22 cellular contexts compared by ENCODE assay signal in the genomic region with DNA sequence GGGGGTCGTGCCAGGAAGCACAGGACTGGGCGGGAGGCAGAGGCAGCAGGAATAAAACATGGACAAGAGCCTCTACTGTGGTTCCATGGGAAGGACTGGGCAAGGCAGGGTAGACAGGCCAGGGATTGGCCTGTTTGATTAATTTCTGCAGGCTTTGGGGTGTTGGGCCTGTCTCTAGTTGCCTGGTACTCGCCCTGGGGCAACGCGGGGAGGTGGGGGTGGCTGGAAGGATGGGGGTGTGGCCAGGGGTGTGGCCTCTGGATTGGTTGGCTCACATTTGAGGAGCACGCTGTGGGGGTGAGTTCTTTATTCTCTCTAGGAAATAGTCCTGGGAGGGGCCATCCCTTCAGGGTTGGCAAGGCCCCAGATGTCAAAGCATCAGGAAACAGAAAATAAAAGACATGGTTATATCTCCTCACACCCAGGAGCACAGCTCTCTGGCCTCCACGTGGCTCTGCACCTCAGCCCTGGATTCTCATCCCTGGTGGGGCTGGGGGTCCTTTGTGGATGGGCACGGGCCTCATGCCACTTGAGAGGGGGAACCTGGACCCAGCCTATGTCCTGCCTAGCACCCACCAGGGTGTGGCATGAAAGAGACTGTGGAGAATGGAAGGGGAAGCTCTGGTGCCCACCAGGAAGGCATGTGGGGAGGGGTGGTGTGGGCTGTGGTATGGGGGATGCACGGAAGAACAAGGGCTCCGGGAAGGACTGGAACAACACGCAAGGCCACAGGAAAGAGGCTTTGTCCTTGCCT.
DNase-seq lines count a peak whose midpoint lies in the region; ATAC-seq and TF ChIP-seq lines count a peak whose summit lies in the region.
"Had no signal": no experiment of that assay in that cellular context is flagged by ENCODE, and none has a peak within 500 bp of the region (broad histone marks: within the 10 kb centered on the region; RNA-seq: fewer than 3 reads in every experiment).

No MANE protein-coding gene starts in this region.

- peaks cover 4% of the 10 kb centered on the region for H3K27me3 Mint-ChIP-seq in T-helper 2 cell treated with Interferon-gamma antibody and Interleukin-4, amounts not matched to agents 5 μg/mL and 100 μg/mL, for 36 hours (ENCODE audit: low read depth)
- H3K27me3 Mint-ChIP-seq in progenitor cell of endocrine pancreas: peaks cover 40% of the 10 kb centered on the region

- TF ChIP-seq POLR2A in lower leg skin (IDR thresholded peaks at IDR 0.05): no peak

- no peak overlapping the region for H3K4me3 ChIP-seq in right atrium auricular region
- no peak overlapping the region for H3K4me3 ChIP-seq in coronary artery
- no peak overlapping the region for H3K4me3 ChIP-seq in lower leg skin (ENCODE audit: low read depth, poor library complexity, severe bottlenecking)
- H3K4me3 ChIP-seq: dorsolateral prefrontal cortex had no signal

- H3K4me3 Mint-ChIP-seq in T-helper 2 cell treated with Interferon-gamma antibody and Interleukin-4, amounts not matched to agents 5 μg/mL and 100 μg/mL, for 36 hours: no peak overlapping the region
- no peak overlapping the region for H3K4me3 Mint-ChIP-seq in progenitor cell of endocrine pancreas (ENCODE audit: low read depth)
- H3K4me3 Mint-ChIP-seq: activated T-cell treated with anti-CD3 and anti-CD28 coated beads, Interleukin-2, amount 50 U/mL, for 72 hours; memory B cell had no signal

- no peak overlapping the region for H3K27ac ChIP-seq in right atrium auricular region
- no peak overlapping the region for H3K27ac ChIP-seq in coronary artery
- H3K27ac ChIP-seq: dorsolateral prefrontal cortex had no signal

- intact Hi-C loops in Right ventricle myocardium superior (cut with DNase I): no loop called here
- intact Hi-C loops in lower leg skin (cut with DNase I; ENCODE audit: low total_unique reads): no loop called here

- no peaks in the 10 kb centered on the region for H3K27me3 ChIP-seq in right atrium auricular region

- H3K36me3 ChIP-seq in right atrium auricular region: no peaks in the 10 kb centered on the region

- H3K4me1 Mint-ChIP-seq in T-helper 2 cell treated with Interferon-gamma antibody and Interleukin-4, amounts not matched to agents 5 μg/mL and 100 μg/mL, for 36 hours (ENCODE audit: low read depth): peaks cover 1% of the 10 kb centered on the region
- H3K4me1 Mint-ChIP-seq in progenitor cell of endocrine pancreas (ENCODE audit: low read depth): no peaks in the 10 kb centered on the region
- H3K4me1 Mint-ChIP-seq: memory B cell, naive B cell had no signal

- H3K4me1 ChIP-seq in right atrium auricular region: no peaks in the 10 kb centered on the region

- DNase-seq in right atrium auricular region (ENCODE audit: low spot score) (peak; percentile 26), Right ventricle myocardium superior (no peak), coronary artery (ENCODE audit: low spot score) (peak; percentile 45), lower leg skin (ENCODE audit: low spot score in 2 of 2) (peak; percentile 15 to 76), NK-92 (lab: John Stamatoyannopoulos, UW; ENCODE audit: unreplicated experiment) (no peak), progenitor cell of endocrine pancreas (ENCODE audit: low spot score, unreplicated experiment) (no peak), NCI-H187 treated with DMSO at 0.1 percent for 48 hours (lab: John Stamatoyannopoulos, UW) (no peak)
- no peak for DNase-seq in T-helper 2 cell treated with Interferon-gamma antibody and Interleukin-4, amounts not matched to agents 5 μg/mL and 100 μg/mL, for 36 hours (ENCODE audit: low spot score)
- DNase-seq: activated naive CD4-positive, alpha-beta T cell treated with anti-CD3 and anti-CD28 coated beads, Interleukin-2, amount 50 U/mL, for 16 hours; activated T-cell treated with anti-CD3 and anti-CD28 coated beads, Interleukin-2, amount 50 U/mL, for 72 hours; C1 segment of cervical spinal cord; Calu3; caudate nucleus; kidney glomerular epithelial cell; naive B cell; NCI-H1694 treated with DMSO at 0.1 percent for 48 hours; right cardiac atrium; RPMI8226 had no signal

- TF ChIP-seq CTCF in right atrium auricular region (IDR thresholded peaks at IDR 0.05): no peak
- no peak for TF ChIP-seq CTCF in coronary artery (IDR thresholded peaks at IDR 0.05)
- no peak for TF ChIP-seq CTCF in lower leg skin (IDR thresholded peaks at IDR 0.05)
- TF ChIP-seq CTCF in progenitor cell of endocrine pancreas (IDR thresholded peaks at IDR 0.05; ENCODE audit: unreplicated experiment): no peak

- no peaks in the 10 kb centered on the region for H3K9me3 Mint-ChIP-seq in T-helper 2 cell treated with Interferon-gamma antibody and Interleukin-4, amounts not matched to agents 5 μg/mL and 100 μg/mL, for 36 hours
- H3K9me3 Mint-ChIP-seq in progenitor cell of endocrine pancreas (ENCODE audit: low read depth): no peaks in the 10 kb centered on the region
- H3K9me3 Mint-ChIP-seq: activated T-cell treated with anti-CD3 and anti-CD28 coated beads, Interleukin-2, amount 50 U/mL, for 72 hours had no signal

- no peaks in the 10 kb centered on the region for H3K9me3 ChIP-seq in right atrium auricular region

- H3K36me3 Mint-ChIP-seq in T-helper 2 cell treated with Interferon-gamma antibody and Interleukin-4, amounts not matched to agents 5 μg/mL and 100 μg/mL, for 36 hours (ENCODE audit: low read depth): no peaks in the 10 kb centered on the region
- H3K36me3 Mint-ChIP-seq in progenitor cell of endocrine pancreas (ENCODE audit: insufficient read depth): no peaks in the 10 kb centered on the region
- H3K36me3 Mint-ChIP-seq: memory B cell, naive B cell had no signal

- WGBS in lower leg skin, 2 donors: 49 to 62% methylated on average over 11 of the region's 11 CpGs

- no peak overlapping the region for H3K27ac Mint-ChIP-seq in T-helper 2 cell treated with Interferon-gamma antibody and Interleukin-4, amounts not matched to agents 5 μg/mL and 100 μg/mL, for 36 hours
- no peak overlapping the region for H3K27ac Mint-ChIP-seq in progenitor cell of endocrine pancreas
- H3K27ac Mint-ChIP-seq: activated T-cell treated with anti-CD3 and anti-CD28 coated beads, Interleukin-2, amount 50 U/mL, for 72 hours; memory B cell had no signal

- ATAC-seq in Right ventricle myocardium superior (ENCODE audit: poor library complexity): no peak
- ATAC-seq: activated CD4-positive, CD25-positive, alpha-beta regulatory T cell treated with anti-CD3 and anti-CD28 coated beads, Interleukin-2, amount 50 U/mL, for 24 hours; activated T-cell treated with anti-CD3 and anti-CD28 coated beads, Interleukin-2, amount 50 U/mL, for 72 hours; HCT116 had no signal

Comparison
In these comparisons a context has a peak if more than half of its experiments do, and no peak if none do; other contexts are left out.
1. DNase-seq: peak in right atrium auricular region (single experiment), coronary artery (single experiment) and lower leg skin (2 of 2); none in Right ventricle myocardium superior (single experiment), NK-92 (single experiment), T-helper 2 cell treated with Interferon-gamma antibody and Interleukin-4, amounts not matched to agents 5 μg/mL and 100 μg/mL, for 36 hours (single experiment), progenitor cell of endocrine pancreas (single experiment) and NCI-H187 treated with DMSO at 0.1 percent for 48 hours (single experiment).